In the genomic region with DNA sequence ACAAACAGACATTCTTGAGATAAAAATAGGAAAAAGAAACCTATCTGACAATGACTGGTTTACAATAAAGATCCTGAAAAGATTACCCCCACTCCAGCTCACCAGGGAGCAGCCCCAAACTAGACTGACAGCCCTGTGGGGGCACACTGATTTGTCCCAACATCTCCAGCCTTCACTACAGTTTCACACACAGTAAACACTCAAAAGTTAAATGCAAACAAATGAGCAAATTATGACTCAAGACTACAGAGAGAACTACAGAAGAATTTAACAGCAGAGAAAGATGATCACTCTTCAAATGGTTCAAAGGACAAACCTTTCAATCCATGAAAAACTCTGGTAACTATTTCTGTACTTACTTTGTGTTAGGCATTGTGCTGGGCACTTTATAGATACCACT, we compare ENCODE assay signal across 1 cellular context.
A peak's percentile ranks its signal among the peaks of the same experiment; 100 is the strongest.
TF ChIP-seq lines count a peak whose summit lies in the region.
"Not testable (repeated sequence)": the region's sequence is repeated elsewhere in the genome, so short reads cannot be mapped to it uniquely, and the experiment has no call there.

No MANE protein-coding gene starts in this region.

TF ChIP-seq in HepG2, 621 proteins besides CTCF, POLR2A, EP300 and RAD21 (continued from another document):
- TF ChIP-seq, protein P1, sequence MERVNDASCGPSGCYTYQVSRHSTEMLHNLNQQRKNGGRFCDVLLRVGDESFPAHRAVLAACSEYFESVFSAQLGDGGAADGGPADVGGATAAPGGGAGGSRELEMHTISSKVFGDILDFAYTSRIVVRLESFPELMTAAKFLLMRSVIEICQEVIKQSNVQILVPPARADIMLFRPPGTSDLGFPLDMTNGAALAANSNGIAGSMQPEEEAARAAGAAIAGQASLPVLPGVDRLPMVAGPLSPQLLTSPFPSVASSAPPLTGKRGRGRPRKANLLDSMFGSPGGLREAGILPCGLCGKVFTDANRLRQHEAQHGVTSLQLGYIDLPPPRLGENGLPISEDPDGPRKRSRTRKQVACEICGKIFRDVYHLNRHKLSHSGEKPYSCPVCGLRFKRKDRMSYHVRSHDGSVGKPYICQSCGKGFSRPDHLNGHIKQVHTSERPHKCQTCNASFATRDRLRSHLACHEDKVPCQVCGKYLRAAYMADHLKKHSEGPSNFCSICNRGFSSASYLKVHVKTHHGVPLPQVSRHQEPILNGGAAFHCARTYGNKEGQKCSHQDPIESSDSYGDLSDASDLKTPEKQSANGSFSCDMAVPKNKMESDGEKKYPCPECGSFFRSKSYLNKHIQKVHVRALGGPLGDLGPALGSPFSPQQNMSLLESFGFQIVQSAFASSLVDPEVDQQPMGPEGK (CRISPR knock-in tag; IDR thresholded peaks at IDR 0.05): peak; percentile 68
- TF ChIP-seq SIX1 (CRISPR knock-in tag; IDR thresholded peaks at IDR 0.05; ENCODE audit: borderline replicate concordance) (peak; percentile 62; the same call in 1 of the 2 replicates), FOXA3 (CRISPR knock-in tag; IDR thresholded peaks at IDR 0.05) (peak; percentile 28; the same call in 1 of the 2 replicates), GATAD2A (CRISPR knock-in tag; IDR thresholded peaks at IDR 0.05) (peak; percentile 48), FOSL2 (CRISPR knock-in tag; IDR thresholded peaks at IDR 0.05) (peak; percentile 64), FOXA1 (CRISPR knock-in tag; IDR thresholded peaks at IDR 0.05) (peak; percentile 55; the same call in 1 of the 2 replicates), CEBPG (CRISPR knock-in tag; IDR thresholded peaks at IDR 0.05) (0 out of 2 replicates have a peak, but pooled peaks have one; percentile 12), SOX5 (CRISPR knock-in tag; IDR thresholded peaks at IDR 0.05; ENCODE audit: borderline replicate concordance) (peak; percentile 30; the same call in 1 of the 2 replicates), SAP130 (CRISPR knock-in tag; IDR thresholded peaks at IDR 0.05; ENCODE audit: low read depth) (0 out of 2 replicates have a peak, but pooled peaks have one; percentile 16), FOXP1 (CRISPR knock-in tag; IDR thresholded peaks at IDR 0.05) (peak; percentile 60), SOX13 (CRISPR knock-in tag; conservative IDR thresholded peaks at IDR 0.05 in 1 of 2, IDR thresholded peaks at IDR 0.05 in 1 of 2) (peak in 1 of 2 experiments; percentile 26; a peak in 1 of 4 replicates)
- TF ChIP-seq FOXA1, FOXP1, SOX13 (IDR thresholded peaks at IDR 0.05): not testable (repeated sequence)
- TF ChIP-seq, protein P2, sequence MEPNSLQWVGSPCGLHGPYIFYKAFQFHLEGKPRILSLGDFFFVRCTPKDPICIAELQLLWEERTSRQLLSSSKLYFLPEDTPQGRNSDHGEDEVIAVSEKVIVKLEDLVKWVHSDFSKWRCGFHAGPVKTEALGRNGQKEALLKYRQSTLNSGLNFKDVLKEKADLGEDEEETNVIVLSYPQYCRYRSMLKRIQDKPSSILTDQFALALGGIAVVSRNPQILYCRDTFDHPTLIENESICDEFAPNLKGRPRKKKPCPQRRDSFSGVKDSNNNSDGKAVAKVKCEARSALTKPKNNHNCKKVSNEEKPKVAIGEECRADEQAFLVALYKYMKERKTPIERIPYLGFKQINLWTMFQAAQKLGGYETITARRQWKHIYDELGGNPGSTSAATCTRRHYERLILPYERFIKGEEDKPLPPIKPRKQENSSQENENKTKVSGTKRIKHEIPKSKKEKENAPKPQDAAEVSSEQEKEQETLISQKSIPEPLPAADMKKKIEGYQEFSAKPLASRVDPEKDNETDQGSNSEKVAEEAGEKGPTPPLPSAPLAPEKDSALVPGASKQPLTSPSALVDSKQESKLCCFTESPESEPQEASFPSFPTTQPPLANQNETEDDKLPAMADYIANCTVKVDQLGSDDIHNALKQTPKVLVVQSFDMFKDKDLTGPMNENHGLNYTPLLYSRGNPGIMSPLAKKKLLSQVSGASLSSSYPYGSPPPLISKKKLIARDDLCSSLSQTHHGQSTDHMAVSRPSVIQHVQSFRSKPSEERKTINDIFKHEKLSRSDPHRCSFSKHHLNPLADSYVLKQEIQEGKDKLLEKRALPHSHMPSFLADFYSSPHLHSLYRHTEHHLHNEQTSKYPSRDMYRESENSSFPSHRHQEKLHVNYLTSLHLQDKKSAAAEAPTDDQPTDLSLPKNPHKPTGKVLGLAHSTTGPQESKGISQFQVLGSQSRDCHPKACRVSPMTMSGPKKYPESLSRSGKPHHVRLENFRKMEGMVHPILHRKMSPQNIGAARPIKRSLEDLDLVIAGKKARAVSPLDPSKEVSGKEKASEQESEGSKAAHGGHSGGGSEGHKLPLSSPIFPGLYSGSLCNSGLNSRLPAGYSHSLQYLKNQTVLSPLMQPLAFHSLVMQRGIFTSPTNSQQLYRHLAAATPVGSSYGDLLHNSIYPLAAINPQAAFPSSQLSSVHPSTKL (CRISPR knock-in tag; IDR thresholded peaks at IDR 0.05): peak; percentile 53
